Comparison of ENCODE assay signal across 1 cellular context in genomic region chr10:43648392-43649148, GRCh38.
TF ChIP-seq lines count a peak whose summit lies in the region.

Gene ZNF32, minus strand, starts transcription at chr10:43648881. Its CDS starts 2,748 bp downstream, at chr10:43646133.

TF ChIP-seq in HEK293, 187 proteins besides CTCF, POLR2A, EP300 and RAD21 (continued from another document):
- TF ChIP-seq ZBTB10 (tag by site-specific recombination; IDR thresholded peaks at IDR 0.05) = no peak
- peak; percentile 45; the same call in 1 of the 2 replicates for TF ChIP-seq EGR2 (tag by site-specific recombination; IDR thresholded peaks at IDR 0.05; ENCODE audit: low read depth)
- no peak for TF ChIP-seq ZNF48 (tag by site-specific recombination; IDR thresholded peaks at IDR 0.05)
- peak; percentile 38; the same call in 1 of the 2 replicates for TF ChIP-seq ZBTB8A (tag by site-specific recombination; IDR thresholded peaks at IDR 0.05)
- no peak for TF ChIP-seq ZBTB21 (tag by site-specific recombination; IDR thresholded peaks at IDR 0.05)
- TF ChIP-seq ZNF692 (tag by site-specific recombination; IDR thresholded peaks at IDR 0.05) = peak; percentile 37; the same call in 1 of the 2 replicates
- no peak for TF ChIP-seq GLIS1 (tag by site-specific recombination; IDR thresholded peaks at IDR 0.05)
- 0 out of 2 replicates have a peak, but pooled peaks have one; percentile 32 for TF ChIP-seq ZNF660 (tag by site-specific recombination; IDR thresholded peaks at IDR 0.05)
- 0 out of 2 replicates have a peak, but pooled peaks have one; percentile 16 for TF ChIP-seq ZBTB6 (tag by site-specific recombination; IDR thresholded peaks at IDR 0.05)
- 0 out of 2 replicates have a peak, but pooled peaks have one; percentile 11 for TF ChIP-seq GLIS2 (tag by site-specific recombination; IDR thresholded peaks at IDR 0.05)
- TF ChIP-seq ZNF548 (tag by site-specific recombination; IDR thresholded peaks at IDR 0.05) = no peak
- peak; percentile 89 for TF ChIP-seq ZBTB48 (tag by site-specific recombination; IDR thresholded peaks at IDR 0.05)
- no peak for TF ChIP-seq ZEB2 (tag by site-specific recombination; IDR thresholded peaks at IDR 0.05)
- TF ChIP-seq HOXA7 (CRISPR knock-in tag; IDR thresholded peaks at IDR 0.05; ENCODE audit: borderline replicate concordance) = peak; percentile 79; the same call in 1 of the 2 replicates
- TF ChIP-seq ZNF280D (tag by site-specific recombination; IDR thresholded peaks at IDR 0.05) = no peak
- no peak for TF ChIP-seq ZFP37 (tag by site-specific recombination; IDR thresholded peaks at IDR 0.05)
- TF ChIP-seq YY2 (tag by site-specific recombination; IDR thresholded peaks at IDR 0.05) = no peak
- 0 out of 2 replicates have a peak, but pooled peaks have one; percentile 16 for TF ChIP-seq ZIC2 (tag by site-specific recombination; IDR thresholded peaks at IDR 0.05)
- TF ChIP-seq ZSCAN30 (tag by site-specific recombination; IDR thresholded peaks at IDR 0.05) = peak; percentile 91; the same call in 1 of the 2 replicates
- TF ChIP-seq ZFP69B (tag by site-specific recombination; IDR thresholded peaks at IDR 0.05) = no peak
- TF ChIP-seq ZNF510 (tag by site-specific recombination; IDR thresholded peaks at IDR 0.05; ENCODE audit: insufficient replicate concordance) = no peak
- 0 out of 2 replicates have a peak, but pooled peaks have one; percentile 12 for TF ChIP-seq ZNF423 (tag by site-specific recombination; IDR thresholded peaks at IDR 0.05)
- peak; percentile 97 for TF ChIP-seq ZNF76 (tag by site-specific recombination; IDR thresholded peaks at IDR 0.05; ENCODE audit: borderline replicate concordance, low read depth)
- TF ChIP-seq ZBTB20 (tag by site-specific recombination; IDR thresholded peaks at IDR 0.05) = peak; percentile 90
- TF ChIP-seq SP3 (tag by site-specific recombination; IDR thresholded peaks at IDR 0.05) = peak; percentile 54
TF ChIP-seq in HEK293: peak in this region for 19.
